1 cellular context compared by ENCODE assay signal in genomic region chr17:74715144-74715543, GRCh38.
TF ChIP-seq lines count a peak whose summit lies in the region.

No MANE protein-coding gene starts in this region.

TF ChIP-seq in HepG2, 621 proteins besides CTCF, POLR2A, EP300 and RAD21 (continued from another document and continues in another):
- TF ChIP-seq ZNF142 (CRISPR knock-in tag; IDR thresholded peaks at IDR 0.05) (no peak), ZNF263 (CRISPR knock-in tag; IDR thresholded peaks at IDR 0.05) (no peak), FOXA1 (IDR thresholded peaks at IDR 0.05) (no peak), FOXA1 (CRISPR knock-in tag; IDR thresholded peaks at IDR 0.05) (peak; percentile 81), SMARCC2 (IDR thresholded peaks at IDR 0.05) (no peak; the same call in 1 of the 2 replicates), FOXM1 (CRISPR knock-in tag; IDR thresholded peaks at IDR 0.05) (no peak), MEF2D (CRISPR knock-in tag; IDR thresholded peaks at IDR 0.05) (no peak), DRAP1 (CRISPR knock-in tag; IDR thresholded peaks at IDR 0.05) (no peak), CREM (IDR thresholded peaks at IDR 0.05) (no peak), CREM (CRISPR knock-in tag; IDR thresholded peaks at IDR 0.05) (no peak), RBAK (CRISPR knock-in tag; IDR thresholded peaks at IDR 0.05) (no peak), ZHX2 (IDR thresholded peaks at IDR 0.05; ENCODE audit: low read depth) (no peak), ZHX2 (CRISPR knock-in tag; IDR thresholded peaks at IDR 0.05; ENCODE audit: borderline replicate concordance) (no peak), ZNF639 (CRISPR knock-in tag; conservative IDR thresholded peaks at IDR 0.05) (no peak), ZNF441 (CRISPR knock-in tag; IDR thresholded peaks at IDR 0.05; ENCODE audit: borderline replicate concordance) (no peak), ZNF430 (CRISPR knock-in tag; IDR thresholded peaks at IDR 0.05) (no peak), BCL3 (CRISPR knock-in tag; IDR thresholded peaks at IDR 0.05) (no peak), ZNF572 (CRISPR knock-in tag; IDR thresholded peaks at IDR 0.05) (no peak), RXRA (CRISPR knock-in tag; IDR thresholded peaks at IDR 0.05) (peak; percentile 74; the same call in 1 of the 2 replicates), CBFB (CRISPR knock-in tag; IDR thresholded peaks at IDR 0.05) (peak; percentile 98), MTF1 (CRISPR knock-in tag; IDR thresholded peaks at IDR 0.05) (no peak), SALL1 (CRISPR knock-in tag; IDR thresholded peaks at IDR 0.05) (no peak), HDAC2 (CRISPR knock-in tag; IDR thresholded peaks at IDR 0.05) (0 out of 2 replicates have a peak, but pooled peaks have one; percentile 44), BHLHE40 (IDR thresholded peaks at IDR 0.05; ENCODE audit: low read length) (no peak), U2AF1 (optimal IDR thresholded peaks at IDR 0.05; ENCODE audit: low read depth, low read length) (no peak), GATA4 (IDR thresholded peaks at IDR 0.05; ENCODE audit: borderline replicate concordance, low read depth) (no peak), NFRKB (IDR thresholded peaks at IDR 0.05) (no peak), HES4 (CRISPR knock-in tag; IDR thresholded peaks at IDR 0.05; ENCODE audit: borderline replicate concordance) (no peak), ZNF224 (CRISPR knock-in tag; IDR thresholded peaks at IDR 0.05) (no peak), TFDP2 (CRISPR knock-in tag; IDR thresholded peaks at IDR 0.05) (no peak), FOXP4 (CRISPR knock-in tag; IDR thresholded peaks at IDR 0.05) (0 out of 2 replicates have a peak, but pooled peaks have one; percentile 19), CCAR2 (optimal IDR thresholded peaks at IDR 0.05; ENCODE audit: low read depth, low read length) (no peak), ZNF800 (CRISPR knock-in tag; IDR thresholded peaks at IDR 0.05) (no peak), HNF1B (CRISPR knock-in tag; IDR thresholded peaks at IDR 0.05) (no peak), HCFC1 (IDR thresholded peaks at IDR 0.05; ENCODE audit: low read depth, low read length) (no peak), ZNF235 (CRISPR knock-in tag; IDR thresholded peaks at IDR 0.05; ENCODE audit: borderline replicate concordance) (no peak), TEAD3 (CRISPR knock-in tag; optimal IDR thresholded peaks at IDR 0.05; ENCODE audit: borderline replicate concordance) (no peak), ZSCAN31 (CRISPR knock-in tag; IDR thresholded peaks at IDR 0.05; ENCODE audit: low read depth) (no peak), HOXD1 (CRISPR knock-in tag; IDR thresholded peaks at IDR 0.05) (no peak), ZNF207 (IDR thresholded peaks at IDR 0.05; ENCODE audit: borderline replicate concordance) (no peak), AKAP8 (CRISPR knock-in tag; IDR thresholded peaks at IDR 0.05) (no peak), YEATS4 (CRISPR knock-in tag; IDR thresholded peaks at IDR 0.05; ENCODE audit: borderline replicate concordance) (no peak), NONO (IDR thresholded peaks at IDR 0.05) (no peak), NONO (CRISPR knock-in tag; conservative IDR thresholded peaks at IDR 0.05) (no peak)
